22 cellular contexts compared by ENCODE assay signal in genomic region chr1:61636392-61636791, GRCh38.
"Had no signal": no experiment of that assay in that cellular context is flagged by ENCODE, and none has a peak within 500 bp of the region (broad histone marks: within the 10 kb centered on the region; RNA-seq: fewer than 3 reads in every experiment).

No MANE protein-coding gene starts in this region.

- H3K27me3 ChIP-seq: cardiac muscle cell, right atrium auricular region, tibial nerve had no signal

- ATAC-seq: activated CD8-positive, alpha-beta memory T cell treated with anti-CD3 and anti-CD28 coated beads, Interleukin-2, amount 10 ng/mL, durations not matched to agents 7 days and 5 days; effector memory CD8-positive, alpha-beta T cell; left colon; T-helper 17 cell had no signal

- H3K9me3 ChIP-seq: right atrium auricular region, tibial nerve had no signal

- H3K4me3 ChIP-seq: cardiac muscle cell, lung, right atrium auricular region, tibial nerve had no signal

- DNase-seq: activated B cell treated with CpG ODN at 0.5 μM for 24 hours; activated CD4-positive, alpha-beta memory T cell treated with anti-CD3 and anti-CD28 coated beads, Interleukin-2, amount 10 ng/mL, durations not matched to agents 7 days and 5 days; activated CD4-positive, alpha-beta T cell treated with anti-CD3 and anti-CD28 coated beads for 4 hours; activated CD8-positive, alpha-beta memory T cell treated with anti-CD3 and anti-CD28 coated beads, Interleukin-2, amount 10 ng/mL, durations not matched to agents 7 days and 5 days; activated naive CD4-positive, alpha-beta T cell; activated naive CD8-positive, alpha-beta T cell treated with anti-CD3 and anti-CD28 coated beads for 36 hours; amniotic stem cell; effector memory CD8-positive, alpha-beta T cell; hippocampal formation; islet precursor cell; left colon; midbrain; nephron progenitor cell; nucleus accumbens; stimulated activated CD4-positive, alpha-beta T cell treated with anti-CD3 and anti-CD28 coated beads, Interleukin-2, amount 100 ng/mL, for 24 hours; stimulated activated naive CD4-positive, alpha-beta T cell treated with Interleukin-2 at 50 U/mL for 16 hours; substantia nigra; T-helper 17 cell had no signal

- H3K36me3 ChIP-seq: cardiac muscle cell, right atrium auricular region, tibial nerve had no signal

- H3K27ac ChIP-seq: cardiac muscle cell, right atrium auricular region, tibial nerve had no signal
